ENCODE assay signal across 20 cellular contexts in the genomic region with DNA sequence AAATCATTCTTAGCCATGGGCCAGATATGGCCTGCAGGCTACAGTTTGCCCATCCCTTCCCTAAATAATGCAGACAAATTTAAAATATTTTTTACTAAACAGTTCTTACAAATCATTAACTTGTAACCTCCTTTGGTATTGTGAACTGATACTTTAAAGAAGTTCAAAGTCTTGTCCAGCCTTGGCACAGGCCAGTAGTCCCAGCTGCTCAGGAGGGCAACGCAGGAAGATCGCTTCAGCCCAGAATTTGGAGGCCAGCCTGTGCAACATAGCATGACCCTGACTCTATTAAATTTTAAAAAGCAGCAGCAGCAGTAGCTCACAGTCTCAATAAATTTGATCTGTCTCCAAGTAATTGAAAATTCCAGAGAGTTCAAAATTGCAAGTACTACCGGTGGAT.
A peak's percentile ranks its signal among the peaks of the same experiment; 100 is the strongest.
DNase-seq lines count a peak whose midpoint lies in the region; ATAC-seq, FAIRE-seq and TF ChIP-seq lines count a peak whose summit lies in the region.
"Had no signal": no experiment of that assay in that cellular context is flagged by ENCODE, and none has a peak within 500 bp of the region (broad histone marks: within the 10 kb centered on the region; RNA-seq: fewer than 3 reads in every experiment).

No MANE protein-coding gene starts in this region.

- no peak for TF ChIP-seq CTCF in osteoblast (IDR thresholded peaks at IDR 0.05; ENCODE audit: extremely low read depth, low read depth, low read length)

- H3K9me3 ChIP-seq in osteoblast (ENCODE audit: low read depth, low read length): no peaks in the 10 kb centered on the region
- H3K9me3 ChIP-seq: HAP-1, SJCRH30 had no signal

- peaks cover 69% of the 10 kb centered on the region for H3K79me2 ChIP-seq in osteoblast (ENCODE audit: insufficient read depth, low read length)

- H3K27me3 ChIP-seq in osteoblast (ENCODE audit: insufficient read depth, low read length): no peaks in the 10 kb centered on the region
- H3K27me3 ChIP-seq: BLaER1 treated with 17β-estradiol and CSF1 and Interleukin-3, amounts not matched to agents 10 nM and 100 nM; SJCRH30 had no signal

- H3K4me3 ChIP-seq in osteoblast (ENCODE audit: insufficient read depth, low read length): no peak overlapping the region
- H3K4me3 ChIP-seq: BLaER1 treated with 17β-estradiol and CSF1 and Interleukin-3, amounts not matched to agents 10 nM and 100 nM; HAP-1; SJCRH30 had no signal

- FAIRE-seq in frontal cortex (lab: Jason Lieb, UNC): no peak

- H3K4me1 ChIP-seq in osteoblast (ENCODE audit: insufficient read depth, low read length): peaks cover 20% of the 10 kb centered on the region

- no peak overlapping the region for H3K27ac ChIP-seq in osteoblast (ENCODE audit: low read depth, low read length)
- H3K27ac ChIP-seq: 22Rv1; BLaER1 treated with 17β-estradiol and CSF1 and Interleukin-3, amounts not matched to agents 10 nM and 100 nM; SJCRH30 had no signal

- no peaks in the 10 kb centered on the region for H3K36me3 ChIP-seq in osteoblast (ENCODE audit: insufficient read depth, low read length)
- H3K36me3 ChIP-seq: BLaER1 treated with 17β-estradiol and CSF1 and Interleukin-3, amounts not matched to agents 10 nM and 100 nM; HAP-1; SJCRH30 had no signal

- H4K20me1 ChIP-seq in osteoblast (ENCODE audit: insufficient read depth, low read length): peaks cover 59% of the 10 kb centered on the region

- ATAC-seq in GM18870 (IDR thresholded peaks at IDR 0.05; ENCODE audit: unreplicated experiment): no peak

- no peak overlapping the region for H3K4me2 ChIP-seq in osteoblast (ENCODE audit: insufficient read depth, low read length)

- H2AFZ ChIP-seq in osteoblast (ENCODE audit: low read length): no peak overlapping the region

- DNase-seq in DMS 273 (lab: John Stamatoyannopoulos, UW; ENCODE audit: unreplicated experiment) (peak; percentile 10), DMS 273 treated with DMSO at 0.1 percent for 48 hours (lab: John Stamatoyannopoulos, UW) (no peak), left kidney (ENCODE audit: low read depth, low spot score) (peak; percentile 43), osteoblast (ENCODE audit: insufficient read length, low spot score, missing footprints) (peak; percentile 65), NCI-H187 treated with DMSO at 0.1 percent for 48 hours (lab: John Stamatoyannopoulos, UW) (no peak), NK-92 (lab: John Stamatoyannopoulos, UW; ENCODE audit: unreplicated experiment) (no peak), frontal cortex (ENCODE audit: low spot score in 2 of 2) (no peak)
- DNase-seq: IMR-90; MV-4-11; NCI-H1417 treated with DMSO at 0.1 percent for 48 hours; NCI-H2081; NCI-H524; NK-92 treated with Interleukin-12 subunit alpha and Interleukin-12 subunit beta, amount 100 ng/mL, for 24 hours; OCI-M1; RPMI8226; SJCRH30 had no signal

Comparison
In these comparisons a context has a peak if more than half of its experiments do, and no peak if none do; other contexts are left out.
1. DNase-seq: peak in DMS 273 (single experiment), left kidney (single experiment) and osteoblast (single experiment); none in DMS 273 treated with DMSO at 0.1 percent for 48 hours (single experiment), NCI-H187 treated with DMSO at 0.1 percent for 48 hours (single experiment), NK-92 (single experiment) and frontal cortex (0 of 2).